In the genomic region with DNA sequence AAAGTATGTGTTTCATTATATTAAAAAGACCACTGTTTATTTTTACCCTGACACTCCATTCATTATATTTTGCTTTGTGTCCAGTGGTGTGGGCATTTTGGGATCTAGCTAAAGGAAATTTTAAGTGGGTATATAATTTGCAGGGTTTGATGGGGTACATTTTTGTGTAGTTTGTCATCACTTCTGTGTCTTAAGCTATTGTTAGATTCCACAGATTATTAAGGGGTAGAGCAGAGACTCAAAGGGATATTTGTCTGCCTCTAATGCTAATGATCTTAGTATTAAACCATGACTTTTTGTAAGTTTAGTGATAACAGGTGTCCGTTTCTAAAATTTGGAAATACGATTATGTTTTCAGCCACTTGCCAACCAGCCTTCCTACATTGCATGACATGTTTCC, we compare ENCODE assay signal across 32 cellular contexts.
"Had no signal": no experiment of that assay in that cellular context is flagged by ENCODE, and none has a peak within 500 bp of the region (broad histone marks: within the 10 kb centered on the region; RNA-seq: fewer than 3 reads in every experiment).

No MANE protein-coding gene starts in this region.

- H3K9ac ChIP-seq: neural progenitor cell, parathyroid adenoma had no signal

- H3K4me3 ChIP-seq: neural progenitor cell, ovary, psoas muscle, right lobe of liver, sigmoid colon, skin epidermis, smooth muscle cell, spleen, suprapubic skin, testis, tibial artery, transverse colon, upper lobe of right lung, uterus had no signal

- H3K27me3 ChIP-seq: neural progenitor cell, ovary, right lobe of liver, sigmoid colon, spleen, suprapubic skin, testis, tibial artery, transverse colon, upper lobe of right lung, uterus had no signal

- H3K4me3 Mint-ChIP-seq: natural killer cell; nephron; neural progenitor cell; stimulated activated memory B cell treated with anti-CD40 and anti-IgM and Interleukin-4, amounts not matched to agents 10 μg/mL and 1 μg/mL and 100 μg/mL, for 72 hours; stimulated activated naive CD8-positive, alpha-beta T cell treated with anti-CD3 and anti-CD28 coated beads, Interleukin-15, amount 100 ng/mL, for 72 hours; type B pancreatic cell had no signal

- H3K9me3 ChIP-seq: ovary, right lobe of liver, suprapubic skin, testis, tibial artery, transverse colon, uterus had no signal

- H3K4me2 ChIP-seq: neural progenitor cell, smooth muscle cell had no signal

- H3K4me1 ChIP-seq: neural progenitor cell, parathyroid adenoma, psoas muscle, right lobe of liver, spleen, suprapubic skin, testis, tibial artery, transverse colon, upper lobe of right lung, uterus had no signal

- H3K36me3 ChIP-seq: neural progenitor cell, ovary, right lobe of liver, sigmoid colon, spleen, suprapubic skin, tibial artery, transverse colon, upper lobe of right lung, uterus had no signal

- H3K79me2 ChIP-seq: parathyroid adenoma had no signal

- H3K27ac Mint-ChIP-seq: natural killer cell; nephron; progenitor cell of endocrine pancreas; stimulated activated memory B cell treated with anti-CD40 and anti-IgM and Interleukin-4, amounts not matched to agents 10 μg/mL and 1 μg/mL and 100 μg/mL, for 72 hours; stimulated activated naive CD8-positive, alpha-beta T cell treated with anti-CD3 and anti-CD28 coated beads, Interleukin-15, amount 100 ng/mL, for 72 hours; type B pancreatic cell had no signal

- H3K27me3 Mint-ChIP-seq: progenitor cell of endocrine pancreas; stimulated activated memory B cell treated with anti-CD40 and anti-IgM and Interleukin-4, amounts not matched to agents 10 μg/mL and 1 μg/mL and 100 μg/mL, for 72 hours; stimulated activated naive CD8-positive, alpha-beta T cell treated with anti-CD3 and anti-CD28 coated beads, Interleukin-15, amount 100 ng/mL, for 72 hours; type B pancreatic cell had no signal

- H3K4me1 Mint-ChIP-seq: natural killer cell; nephron; stimulated activated memory B cell treated with anti-CD40 and anti-IgM and Interleukin-4, amounts not matched to agents 10 μg/mL and 1 μg/mL and 100 μg/mL, for 72 hours; stimulated activated naive CD8-positive, alpha-beta T cell treated with anti-CD3 and anti-CD28 coated beads, Interleukin-15, amount 100 ng/mL, for 72 hours had no signal

- DNase-seq: natural killer cell; occipital lobe; ovary; posterior cingulate gyrus; psoas muscle; right cardiac atrium; right lobe of liver; sigmoid colon; spleen; stimulated activated CD4-positive, alpha-beta T cell treated with anti-CD3 and anti-CD28 coated beads, Interleukin-12 subunit alpha, Interleukin-12 subunit beta, amount 100 ng/mL, for 4 hours; stimulated activated CD4-positive, alpha-beta T cell treated with anti-CD3 and anti-CD28 coated beads, Interleukin-1b, Interleukin-23, amount 100 ng/mL, for 48 hours; stimulated activated CD4-positive, alpha-beta T cell treated with anti-CD3 and anti-CD28 coated beads, Interleukin-4, amount 100 ng/mL, for 1 hour; stimulated activated CD4-positive, alpha-beta T cell treated with anti-CD3 and anti-CD28 coated beads, Interleukin-4, amount 100 ng/mL, for 4 hours; stimulated activated CD8-positive, alpha-beta memory T cell treated with anti-CD3 and anti-CD28 coated beads, Interleukin-4, amount 100 ng/mL, for 48 hours; stimulated activated naive CD4-positive, alpha-beta T cell; stimulated activated naive CD8-positive, alpha-beta T cell treated with anti-CD3 and anti-CD28 coated beads, Interleukin-15, amount 100 ng/mL, for 72 hours; stimulated activated naive CD8-positive, alpha-beta T cell treated with anti-CD3 and anti-CD28 coated beads, Interleukin-15, Interleukin-2, amounts not matched to agents 100 U/mL and 50 U/mL, for 24 hours; substantia nigra; testis; tibial artery; transverse colon; upper lobe of right lung; uterus had no signal

- H3K36me3 Mint-ChIP-seq: natural killer cell; neural progenitor cell; stimulated activated memory B cell treated with anti-CD40 and anti-IgM and Interleukin-4, amounts not matched to agents 10 μg/mL and 1 μg/mL and 100 μg/mL, for 72 hours; type B pancreatic cell had no signal

- H2AFZ ChIP-seq: neural progenitor cell, parathyroid adenoma had no signal

- H3K27ac ChIP-seq: neural progenitor cell, ovary, parathyroid adenoma, psoas muscle, right lobe of liver, sigmoid colon, skin epidermis, spleen, suprapubic skin, testis, tibial artery, transverse colon, upper lobe of right lung, uterus had no signal
